ENCODE assay signal across 8 cellular contexts in genomic region chr6:53358440-53359087, GRCh38. TPM values are rescaled to one million over a fixed set of nuclear protein-coding genes. Genes with fewer than 3 reads are reported as not detected.
DNase-seq lines count a peak whose midpoint lies in the region; ATAC-seq and TF ChIP-seq lines count a peak whose summit lies in the region.

No MANE protein-coding gene starts in this region.

- ATAC-seq in GM21737 (IDR thresholded peaks at IDR 0.05; ENCODE audit: unreplicated experiment) = peak; percentile 8

- peak overlapping the region; percentile 98 for H3K27ac Mint-ChIP-seq in mesothelial cell of epicardium

- DNase-seq in G401 (ENCODE audit: low spot score) (peak; percentile 63), NAMALWA (ENCODE audit: low spot score) (peak; percentile 71), choroid plexus epithelial cell (ENCODE audit: low read depth) (no peak), mesothelial cell of epicardium (ENCODE audit: low spot score in 2 of 2, unreplicated experiment in 2 of 2) (no peak), NCI-H226 (no peak), putamen (ENCODE audit: low spot score) (no peak), EL (no peak)

- H3K4me1 Mint-ChIP-seq in mesothelial cell of epicardium = peaks cover 32% of the 10 kb centered on the region

- TF ChIP-seq CTCF in choroid plexus epithelial cell (conservative IDR thresholded peaks at IDR 0.05; ENCODE audit: low read depth, low read length) = no peak
- no peak for TF ChIP-seq CTCF in mesothelial cell of epicardium (IDR thresholded peaks at IDR 0.05; ENCODE audit: unreplicated experiment)

- peaks cover 3% of the 10 kb centered on the region for H3K9me3 Mint-ChIP-seq in mesothelial cell of epicardium

- H3K4me3 ChIP-seq in choroid plexus epithelial cell (ENCODE audit: low read depth, low read length) = peak overlapping the region; percentile 66

- H3K4me3 Mint-ChIP-seq in mesothelial cell of epicardium = peak overlapping the region; percentile 85

- H3K36me3 Mint-ChIP-seq in mesothelial cell of epicardium = no peaks in the 10 kb centered on the region

- in situ Hi-C loops in G401 (cut with HindIII; ENCODE audit: low sequenced_read_pairs) = no loop called here

- no peaks in the 10 kb centered on the region for H3K27me3 Mint-ChIP-seq in mesothelial cell of epicardium (ENCODE audit: low read depth)

RNA-seq across cellular contexts. Expression of gene ELOVL5, which starts 9.8 kb away (rescaled TPM):
- 6.6 and 12.2 TPM in 2 replicates for total RNA-seq in G401 (2014; rRNA removed; shearing (Covaris generic))
- 109 to 113 TPM (median 110 TPM) in 3 replicates for total RNA-seq in mesothelial cell of epicardium

Comparison
In these comparisons a context has a peak if more than half of its experiments do, and no peak if none do; other contexts are left out.
1. DNase-seq: peak in G401 (single experiment) and NAMALWA (single experiment); none in choroid plexus epithelial cell (single experiment), mesothelial cell of epicardium (0 of 2), NCI-H226 (single experiment), putamen (single experiment) and EL (single experiment).